In genomic region chr1:63073530-63074306, GRCh38 we compare ENCODE assay signal across 9 cellular contexts.
DNase-seq lines count a peak whose midpoint lies in the region; ATAC-seq and TF ChIP-seq lines count a peak whose summit lies in the region.
"Had no signal": no experiment of that assay in that cellular context is flagged by ENCODE, and none has a peak within 500 bp of the region (broad histone marks: within the 10 kb centered on the region; RNA-seq: fewer than 3 reads in every experiment).

No MANE protein-coding gene starts in this region.

- H3K9me3 ChIP-seq in cardiac muscle cell (ENCODE audit: low read depth) (no peaks in the 10 kb centered on the region), mucosa of descending colon (no peaks in the 10 kb centered on the region)

- TF ChIP-seq CTCF in cardiac muscle cell (IDR thresholded peaks at IDR 0.05; ENCODE audit: low read depth, low read length), result peak; percentile 33
- TF ChIP-seq CTCF in coronary artery (IDR thresholded peaks at IDR 0.05), result no peak
- no peak for TF ChIP-seq CTCF in mucosa of descending colon (IDR thresholded peaks at IDR 0.05)

- H3K4me1 ChIP-seq in cardiac muscle cell (ENCODE audit: low read depth) (no peaks in the 10 kb centered on the region), mucosa of descending colon (ENCODE audit: low read depth) (no peaks in the 10 kb centered on the region)

- peaks cover 57% of the 10 kb centered on the region for H3K27me3 ChIP-seq in cardiac muscle cell

- DNase-seq in cardiac muscle cell (ENCODE audit: low read depth in 1 of 2, low spot score in 1 of 2) (peak; percentile 5 to 25), cardiac septum (ENCODE audit: low spot score) (no peak), coronary artery (ENCODE audit: low spot score) (no peak), left lobe of liver (ENCODE audit: low spot score) (no peak), HuH-7 (ENCODE audit: low spot score) (no peak), mucosa of descending colon (no peak)

- intact Hi-C loops in cardiac septum (cut with DNase I), result loop anchor here (5.0 kb wide), 1 partner anchor 111 kb away; no protein-coding TSS in a partner anchor
- intact Hi-C loops in mucosa of descending colon (cut with DNase I, micrococcal nuclease), result no loop called here

- H3K36me3 ChIP-seq in cardiac muscle cell (no peaks in the 10 kb centered on the region), mucosa of descending colon (ENCODE audit: low read depth) (no peaks in the 10 kb centered on the region)

- peak; percentile 58 for ATAC-seq in left lobe of liver
- no peak for ATAC-seq in HG03460 (IDR thresholded peaks at IDR 0.05; ENCODE audit: unreplicated experiment)
- no peak for ATAC-seq in HG03521 (IDR thresholded peaks at IDR 0.05; ENCODE audit: unreplicated experiment)
- no peak for ATAC-seq in mucosa of descending colon
- ATAC-seq: K562 had no signal

- peak overlapping the region; percentile 23 for H3K4me3 ChIP-seq in cardiac muscle cell
- H3K4me3 ChIP-seq in coronary artery, result peak overlapping the region; percentile 56
- H3K4me3 ChIP-seq in mucosa of descending colon, result no peak overlapping the region
- H3K4me3 ChIP-seq: K562 had no signal

- no peak overlapping the region for H3K27ac ChIP-seq in cardiac muscle cell
- no peak overlapping the region for H3K27ac ChIP-seq in coronary artery

Comparison
In these comparisons a context has a peak if more than half of its experiments do, and no peak if none do; other contexts are left out.
1. DNase-seq: peak in cardiac muscle cell (2 of 2); none in cardiac septum (single experiment), coronary artery (single experiment), left lobe of liver (single experiment), HuH-7 (single experiment) and mucosa of descending colon (0 of 3).